ENCODE assay signal across 8 cellular contexts in genomic region chr3:195542691-195543641, GRCh38. TPM values are rescaled to one million over a fixed set of nuclear protein-coding genes. Genes with fewer than 3 reads are reported as not detected.
A peak's percentile ranks its signal among the peaks of the same experiment; 100 is the strongest.
DNase-seq lines count a peak whose midpoint lies in the region; ATAC-seq and TF ChIP-seq lines count a peak whose summit lies in the region.

PPP1R2 (minus strand) TSS chr3:195543325; CDS start chr3:195543025, 300 bp downstream.

- H3K4me3 ChIP-seq in iPS-11a (ENCODE audit: low read depth, low read length) (peak within 1 kb of the TSS; percentile 83), skeletal muscle cell (ENCODE audit: low read depth, low read length) (peak within 1 kb of the TSS; percentile 78)

- H3K36me3 Mint-ChIP-seq in brain = peaks cover 9% of the 10 kb centered on the region

- DNase-seq in SHP77 (lab: John Stamatoyannopoulos, UW) (peak; percentile 54 to 63), SHP77 treated with DMSO at 0.1 percent for 48 hours (lab: John Stamatoyannopoulos, UW) (no peak), NCI-H2107 (lab: John Stamatoyannopoulos, UW) (peak; percentile 99), UCSD-AML1 (lab: John Stamatoyannopoulos, UW; ENCODE audit: unreplicated experiment) (peak; percentile 92), skeletal muscle cell (ENCODE audit: low read depth) (peak; percentile 63)

- no peak for TF ChIP-seq CTCF in brain (conservative IDR thresholded peaks at IDR 0.05)

- peak within 1 kb of the TSS; percentile 89 to 94 (median 91) for H3K4me3 Mint-ChIP-seq in brain

- peak within 1 kb of the TSS; percentile 86 to 94 (median 92) for H3K27ac Mint-ChIP-seq in brain

- H3K27me3 Mint-ChIP-seq in brain = peaks cover 19% of the 10 kb centered on the region

- peak; percentile 32 for ATAC-seq in HG03060 (IDR thresholded peaks at IDR 0.05; ENCODE audit: low read depth, unreplicated experiment)

- peaks cover 71% of the 10 kb centered on the region for H3K4me1 Mint-ChIP-seq in brain

- H3K9me3 Mint-ChIP-seq in brain = peaks cover 0 to 1% (median 0%) of the 10 kb centered on the region in 5 experiments

RNA-seq across cellular contexts. Expression of gene PPP1R2, which starts in this region (rescaled TPM):
- 20.7 TPM for polyA plus RNA-seq in brain (ENCODE audit: insufficient read depth, low read depth, low replicate concordance)
